16 cellular contexts compared by ENCODE assay signal in genomic region chr3:139541156-139541897, GRCh38. TPM values are rescaled to one million over a fixed set of nuclear protein-coding genes. Genes with fewer than 3 reads are reported as not detected.
DNase-seq lines count a peak whose midpoint lies in the region; ATAC-seq, FAIRE-seq and TF ChIP-seq lines count a peak whose summit lies in the region.
"Had no signal": no experiment of that assay in that cellular context is flagged by ENCODE, and none has a peak within 500 bp of the region (broad histone marks: within the 10 kb centered on the region; RNA-seq: fewer than 3 reads in every experiment).

No MANE protein-coding gene starts in this region.

- peak overlapping the region; percentile 55; the same call in 1 of the 2 replicates for H2BK15ac ChIP-seq in H1 (ENCODE audit: low read length)

- H3K18ac ChIP-seq in H1 (ENCODE audit: extremely low read depth, low read length): no peak overlapping the region

- no peak overlapping the region for H3K4me3 ChIP-seq in KMS-11 (IDR thresholded peaks at IDR 0.05; ENCODE audit: insufficient read depth, low read depth, low read length)
- peak overlapping the region in 1 of 4 experiments; percentile 69; a peak in 1 of 8 replicates for H3K4me3 ChIP-seq in H1 (ENCODE audit: extremely low read depth in 1 of 4, insufficient read depth in 2 of 4, low read depth in 3 of 4, low read length in 4 of 4)
- no peak overlapping the region for H3K4me3 ChIP-seq in foreskin fibroblast (ENCODE audit: low read depth in 1 of 2, low read length in 2 of 2)

- H3K27me3 ChIP-seq in KMS-11 (ENCODE audit: insufficient read depth, low read depth) (no peaks in the 10 kb centered on the region), H1 (replicated peaks in 1 of 4; ENCODE audit: control insufficient read depth in 3 of 4, extremely low read depth in 1 of 4, insufficient read depth in 3 of 4, low read length in 3 of 4) (peaks cover 0 to 24% (median 19%) of the 10 kb centered on the region in 4 experiments; a peak in 4 of 7 replicates)
- H3K27me3 ChIP-seq: right lobe of liver had no signal

- no peak for FAIRE-seq in H1 (lab: Jason Lieb, UNC)
- FAIRE-seq: HepG2 had no signal

- no peak overlapping the region for H3K56ac ChIP-seq in H1 (replicated peaks; ENCODE audit: insufficient read length, low read depth, low read length)

- H3K27me3 Mint-ChIP-seq in neural crest cell (ENCODE audit: low read depth): peaks cover 72% of the 10 kb centered on the region
- peaks cover 47% of the 10 kb centered on the region for H3K27me3 Mint-ChIP-seq in activated CD4-positive, alpha-beta T cell treated with anti-CD3 and anti-CD28 coated beads for 36 hours

- H2BK120ac ChIP-seq in H1 (replicated peaks; ENCODE audit: low read depth, low read length): no peak overlapping the region

- H3K36me3 ChIP-seq in KMS-11 (ENCODE audit: insufficient read depth) (no peaks in the 10 kb centered on the region), H1 (ENCODE audit: control insufficient read depth in 2 of 4, insufficient read depth in 4 of 4, low read length in 3 of 4) (no peaks in the 10 kb centered on the region)
- H3K36me3 ChIP-seq: right lobe of liver had no signal

- intact Hi-C loops in activated CD4-positive, alpha-beta T cell treated with anti-CD3 and anti-CD28 coated beads for 36 hours (cut with DNase I, micrococcal nuclease): no loop called here

- no peak for TF ChIP-seq POLR2A in H1 (IDR thresholded peaks at IDR 0.05; ENCODE audit: control extremely low read depth in 1 of 2, low read depth in 2 of 2, low read length in 2 of 2)

- peaks cover 7% of the 10 kb centered on the region; the same call in 1 of the 2 replicates for H3K23me2 ChIP-seq in H1 (ENCODE audit: low read depth, low read length)

- peak overlapping the region; percentile 40; the same call in 1 of the 2 replicates for H2BK12ac ChIP-seq in H1 (ENCODE audit: low read depth, low read length)

- H3K36me3 Mint-ChIP-seq in neural crest cell (ENCODE audit: low read depth): peaks cover 2% of the 10 kb centered on the region
- no peaks in the 10 kb centered on the region for H3K36me3 Mint-ChIP-seq in activated CD4-positive, alpha-beta T cell treated with anti-CD3 and anti-CD28 coated beads for 36 hours (ENCODE audit: low read depth)
- H3K36me3 Mint-ChIP-seq: stimulated activated effector memory CD8-positive, alpha-beta T cell treated with anti-CD3 and anti-CD28 coated beads, Interleukin-12 subunit alpha, Interleukin-12 subunit beta, amount 100 ng/mL, for 72 hours had no signal

- H3K27ac ChIP-seq in KMS-11: peak overlapping the region; percentile 60
- H3K27ac ChIP-seq in H1 (ENCODE audit: low read depth, low read length): no peak overlapping the region

- H3K4ac ChIP-seq in H1 (replicated peaks; ENCODE audit: insufficient read length, low read depth, low read length): no peak overlapping the region

- peak overlapping the region; percentile 12; the same call in 1 of the 2 replicates for H2AFZ ChIP-seq in KMS-11 (ENCODE audit: low read depth)
- no peak overlapping the region for H2AFZ ChIP-seq in H1 (ENCODE audit: low read length)

- no peak overlapping the region for H3K23ac ChIP-seq in H1 (ENCODE audit: insufficient read length)

- 0 out of 2 replicates have a peak overlapping the region, but pooled peaks have one; percentile 54 for H2AK5ac ChIP-seq in H1 (ENCODE audit: low read depth, low read length)

- peaks cover 47% of the 10 kb centered on the region for H3K4me1 Mint-ChIP-seq in neural crest cell
- H3K4me1 Mint-ChIP-seq in activated CD4-positive, alpha-beta T cell treated with anti-CD3 and anti-CD28 coated beads for 36 hours: peaks cover 10% of the 10 kb centered on the region

- peaks cover 61% of the 10 kb centered on the region for H3K4me1 ChIP-seq in KMS-11 (ENCODE audit: low read depth, poor library complexity, severe bottlenecking)
- peaks cover 4 to 23% (median 13%) of the 10 kb centered on the region in 4 experiments; a peak in 6 of 7 replicates for H3K4me1 ChIP-seq in H1 (replicated peaks in 1 of 4; ENCODE audit: control insufficient read depth in 3 of 4, insufficient read depth in 4 of 4, low read length in 3 of 4)

- TF ChIP-seq CTCF in KMS-11 (conservative IDR thresholded peaks at IDR 0.05; ENCODE audit: low read depth, low read length): no peak
- no peak for TF ChIP-seq CTCF in H1 (IDR thresholded peaks at IDR 0.05; ENCODE audit: control extremely low read depth in 1 of 3, insufficient read depth in 1 of 3, low read depth in 1 of 3, low read length in 3 of 3)
- no peak for TF ChIP-seq CTCF in neural crest cell (conservative IDR thresholded peaks at IDR 0.05)
- no peak for TF ChIP-seq CTCF in foreskin fibroblast (IDR thresholded peaks at IDR 0.05; ENCODE audit: low read depth, low read length)

- POLR2A ChIA-PET in H1 (lab: Charles Lee; ENCODE audit: partially characterized antibody): interaction anchor here (1.2 kb wide), 1 partner anchor 81 kb away, joined by 3 read pairs; no protein-coding TSS in a partner anchor
- POLR2A ChIA-PET in activated CD4-positive, alpha-beta T cell treated with anti-CD3 and anti-CD28 coated beads for 36 hours (lab: Charles Lee): no interaction called here

- H3K4me2 ChIP-seq in KMS-11 (peak overlapping the region; percentile 29), H1 (ENCODE audit: insufficient read depth in 1 of 2, low read depth in 2 of 2, low read length in 2 of 2) (peak overlapping the region; percentile 95 to 96; a peak in 2 of 4 replicates)

- ATAC-seq in activated CD4-positive, alpha-beta T cell treated with anti-CD3 and anti-CD28 coated beads for 36 hours: no peak
- ATAC-seq: activated T-cell treated with anti-CD3 and anti-CD28 coated beads, Interleukin-2, amount 50 U/mL, for 72 hours; right lobe of liver; stimulated activated effector memory CD8-positive, alpha-beta T cell treated with anti-CD3 and anti-CD28 coated beads, Interleukin-12 subunit alpha, Interleukin-12 subunit beta, amount 100 ng/mL, for 72 hours had no signal

- CTCF ChIA-PET in H1 (lab: Charles Lee; ENCODE audit: partially characterized antibody): interaction anchor here (0.8 to 2.7 kb wide), 19 partner anchors 8 to 396 kb away, joined by 3 to 13 read pairs (median 5); no protein-coding TSS in a partner anchor
- CTCF ChIA-PET in activated CD4-positive, alpha-beta T cell treated with anti-CD3 and anti-CD28 coated beads for 36 hours (lab: Charles Lee): interaction anchor here (0.6 kb wide), 1 partner anchor 429 kb away, joined by 3 read pairs; no protein-coding TSS in a partner anchor

- H3K14ac ChIP-seq in H1 (ENCODE audit: insufficient read length): no peak overlapping the region

- no peak overlapping the region for H4K8ac ChIP-seq in H1 (ENCODE audit: extremely low read depth, insufficient read depth, low read length)

- WGBS in H1 (ENCODE audit: extremely low coverage in 1 of 2, insufficient coverage in 1 of 2, insufficient read length in 1 of 2, insufficient replicate concordance in 2 of 2, low coverage in 1 of 2, low lambda C conversion rate in 2 of 2, missing lambda C conversion rate in 1 of 2), 2 experiments: 96% methylated on average over 5 of the region's 5 CpGs; no CpG with 5 or more reads in 1 of the 2 experiments

- H2BK20ac ChIP-seq in H1 (ENCODE audit: low read length): no peak overlapping the region

- no peaks in the 10 kb centered on the region for H3K9me3 Mint-ChIP-seq in neural crest cell
- H3K9me3 Mint-ChIP-seq in activated CD4-positive, alpha-beta T cell treated with anti-CD3 and anti-CD28 coated beads for 36 hours (ENCODE audit: low read depth): no peaks in the 10 kb centered on the region
- H3K9me3 Mint-ChIP-seq: activated CD4-positive, alpha-beta T cell treated with anti-CD3 and anti-CD28 coated beads, Interleukin-2, amount 10 ng/mL, durations not matched to agents 7 days and 5 days; activated T-cell treated with anti-CD3 and anti-CD28 coated beads, Interleukin-2, amount 50 U/mL, for 72 hours; stimulated activated effector memory CD8-positive, alpha-beta T cell treated with anti-CD3 and anti-CD28 coated beads, Interleukin-12 subunit alpha, Interleukin-12 subunit beta, amount 100 ng/mL, for 72 hours had no signal

- no peak overlapping the region for H4K91ac ChIP-seq in H1 (replicated peaks; ENCODE audit: insufficient read length, low read length)

- H3K9ac ChIP-seq in KMS-11: 0 out of 2 replicates have a peak overlapping the region, but pooled peaks have one; percentile 8
- H3K9ac ChIP-seq in H1 (replicated peaks in 1 of 4; ENCODE audit: extremely low read depth in 1 of 4, low read depth in 3 of 4, low read length in 3 of 4): no peak overlapping the region

- no peak overlapping the region for H4K5ac ChIP-seq in H1 (ENCODE audit: insufficient read length, low read depth, low read length)

- no peaks in the 10 kb centered on the region for H3K79me1 ChIP-seq in H1 (ENCODE audit: low read depth, low read length)

- H4K20me1 ChIP-seq in KMS-11 (ENCODE audit: insufficient read depth) (no peaks in the 10 kb centered on the region), H1 (replicated peaks in 1 of 2; ENCODE audit: control insufficient read depth in 1 of 2, insufficient read depth in 2 of 2, low read length in 2 of 2) (no peaks in the 10 kb centered on the region)

- TF ChIP-seq EP300 in H1 (IDR thresholded peaks at IDR 0.05; ENCODE audit: borderline replicate concordance in 1 of 2, low read depth in 2 of 2, low read length in 2 of 2): no peak

- peak in 10 of 14 donors; percentile 22 to 72 (median 46) for DNase-seq in C1 segment of cervical spinal cord (lab: John Stamatoyannopoulos, UW)
- no peak for DNase-seq in H1 (ENCODE audit: low read depth in 1 of 2, low spot score in 2 of 2)
- no peak for DNase-seq in neural crest cell (ENCODE audit: low read depth, low spot score)
- no peak for DNase-seq in NK-92 (lab: John Stamatoyannopoulos, UW; ENCODE audit: unreplicated experiment)
- no peak for DNase-seq in activated CD4-positive, alpha-beta T cell treated with anti-CD3 and anti-CD28 coated beads for 36 hours
- DNase-seq in foreskin fibroblast: no peak
- DNase-seq in COLO668 (lab: John Stamatoyannopoulos, UW; ENCODE audit: unreplicated experiment): no peak
- DNase-seq: activated CD4-positive, alpha-beta T cell treated with anti-CD3 and anti-CD28 coated beads, Interleukin-2, amount 10 ng/mL, durations not matched to agents 7 days and 5 days; activated T-cell treated with anti-CD3 and anti-CD28 coated beads, Interleukin-2, amount 50 U/mL, for 72 hours; amniotic stem cell; effector CD8-positive, alpha-beta T cell; right lobe of liver; stimulated activated CD4-positive, alpha-beta T cell treated with anti-CD3 and anti-CD28 coated beads, Interleukin-4, amount 100 ng/mL, for 4 hours had no signal

- no peak overlapping the region for H3K27ac Mint-ChIP-seq in neural crest cell (ENCODE audit: unreplicated experiment)
- H3K27ac Mint-ChIP-seq in activated CD4-positive, alpha-beta T cell treated with anti-CD3 and anti-CD28 coated beads for 36 hours: no peak overlapping the region
- H3K27ac Mint-ChIP-seq: activated CD4-positive, alpha-beta T cell treated with anti-CD3 and anti-CD28 coated beads, Interleukin-2, amount 10 ng/mL, durations not matched to agents 7 days and 5 days; activated T-cell treated with anti-CD3 and anti-CD28 coated beads, Interleukin-2, amount 50 U/mL, for 72 hours; stimulated activated effector memory CD8-positive, alpha-beta T cell treated with anti-CD3 and anti-CD28 coated beads, Interleukin-12 subunit alpha, Interleukin-12 subunit beta, amount 100 ng/mL, for 72 hours had no signal

- H2BK5ac ChIP-seq in H1 (ENCODE audit: low read depth, low read length): no peak overlapping the region

- H3K9me3 ChIP-seq in H1 (ENCODE audit: insufficient read depth in 2 of 2, low read depth in 1 of 2, low read length in 1 of 2): no peaks in the 10 kb centered on the region
- H3K9me3 ChIP-seq: right lobe of liver had no signal

- H3K4me3 Mint-ChIP-seq in neural crest cell: peak overlapping the region; percentile 92
- no peak overlapping the region for H3K4me3 Mint-ChIP-seq in activated CD4-positive, alpha-beta T cell treated with anti-CD3 and anti-CD28 coated beads for 36 hours
- H3K4me3 Mint-ChIP-seq: activated CD4-positive, alpha-beta T cell treated with anti-CD3 and anti-CD28 coated beads, Interleukin-2, amount 10 ng/mL, durations not matched to agents 7 days and 5 days; stimulated activated effector memory CD8-positive, alpha-beta T cell treated with anti-CD3 and anti-CD28 coated beads, Interleukin-12 subunit alpha, Interleukin-12 subunit beta, amount 100 ng/mL, for 72 hours had no signal

- TF ChIP-seq RAD21 in H1 (IDR thresholded peaks at IDR 0.05 in 1 of 2, conservative IDR thresholded peaks at IDR 0.05 in 1 of 2; ENCODE audit: low read depth in 2 of 2, low read length in 2 of 2): no peak

- H3K79me2 ChIP-seq in KMS-11 (ENCODE audit: insufficient read depth, low read depth) (no peaks in the 10 kb centered on the region), H1 (ENCODE audit: control insufficient read depth in 1 of 2, insufficient read depth in 2 of 2, low read length in 2 of 2) (no peaks in the 10 kb centered on the region)

RNA-seq across cellular contexts. Expression of gene RBP1, which starts 1.8 kb away (rescaled TPM):
- total RNA-seq in H1 (2021; fragmentation: NEBNext Ultra II Directional; extraction: Animal tissue kit (Norgen Biotek cat#: 25700)): 47.8 and 56.6 TPM in 2 replicates
- polyA plus RNA-seq in H1 (2011; rRNA removed): 54.5 and 79.4 TPM in 2 replicates
- polyA plus RNA-seq in H1 (2011; cell fraction: cytosol; rRNA removed): 84.5 TPM
- 34.5 TPM for polyA plus RNA-seq in H1 (2011; cell fraction: nucleus; rRNA removed)
- polyA plus RNA-seq in H1 (2012, experiment 1 of 2): 57.6 to 87.8 TPM (median 79.2 TPM) in 4 replicates
- 41.5 TPM for polyA plus RNA-seq in H1 (2012, experiment 2 of 2)
- 44.4 TPM for polyA plus RNA-seq in H1 (2013, experiment 1 of 2)
- polyA plus RNA-seq in H1 (2013, experiment 2 of 2): 47.2 TPM
- 24.6 and 35.3 TPM in 2 replicates for polyA minus RNA-seq in H1 (2011; rRNA and poly(A)+ RNA removed)
- polyA minus RNA-seq in H1 (2011; cell fraction: cytosol; rRNA and poly(A)+ RNA removed): 8.4 TPM
- 14.8 TPM for polyA minus RNA-seq in H1 (2011; cell fraction: nucleus; rRNA and poly(A)+ RNA removed)
- total RNA-seq in neural crest cell: 97.8 and 105 TPM in 2 replicates
- total RNA-seq in activated CD4-positive, alpha-beta T cell treated with anti-CD3 and anti-CD28 coated beads for 36 hours: not detected
- total RNA-seq: activated CD4-positive, alpha-beta T cell treated with anti-CD3 and anti-CD28 coated beads, Interleukin-2, amount 10 ng/mL, durations not matched to agents 7 days and 5 days; activated T-cell treated with anti-CD3 and anti-CD28 coated beads, Interleukin-2, amount 50 U/mL, for 72 hours had no signal

Comparison
In these comparisons a context has a peak if more than half of its experiments do, and no peak if none do; other contexts are left out.
1. DNase-seq: peak in C1 segment of cervical spinal cord (10 of 14); none in H1 (0 of 2), neural crest cell (single experiment), NK-92 (single experiment), activated CD4-positive, alpha-beta T cell treated with anti-CD3 and anti-CD28 coated beads for 36 hours (single experiment), foreskin fibroblast (0 of 2) and COLO668 (single experiment).
2. RNA of gene RBP1, which starts 1.8 kb away (total RNA-seq): 97.8 to 105 TPM in neural crest cell and 47.8 to 56.6 TPM in H1; not detected in activated CD4-positive, alpha-beta T cell treated with anti-CD3 and anti-CD28 coated beads for 36 hours; every median in the first group is over 10 times any median in the second.